ENCODE assay signal across 28 cellular contexts in the genomic region with DNA sequence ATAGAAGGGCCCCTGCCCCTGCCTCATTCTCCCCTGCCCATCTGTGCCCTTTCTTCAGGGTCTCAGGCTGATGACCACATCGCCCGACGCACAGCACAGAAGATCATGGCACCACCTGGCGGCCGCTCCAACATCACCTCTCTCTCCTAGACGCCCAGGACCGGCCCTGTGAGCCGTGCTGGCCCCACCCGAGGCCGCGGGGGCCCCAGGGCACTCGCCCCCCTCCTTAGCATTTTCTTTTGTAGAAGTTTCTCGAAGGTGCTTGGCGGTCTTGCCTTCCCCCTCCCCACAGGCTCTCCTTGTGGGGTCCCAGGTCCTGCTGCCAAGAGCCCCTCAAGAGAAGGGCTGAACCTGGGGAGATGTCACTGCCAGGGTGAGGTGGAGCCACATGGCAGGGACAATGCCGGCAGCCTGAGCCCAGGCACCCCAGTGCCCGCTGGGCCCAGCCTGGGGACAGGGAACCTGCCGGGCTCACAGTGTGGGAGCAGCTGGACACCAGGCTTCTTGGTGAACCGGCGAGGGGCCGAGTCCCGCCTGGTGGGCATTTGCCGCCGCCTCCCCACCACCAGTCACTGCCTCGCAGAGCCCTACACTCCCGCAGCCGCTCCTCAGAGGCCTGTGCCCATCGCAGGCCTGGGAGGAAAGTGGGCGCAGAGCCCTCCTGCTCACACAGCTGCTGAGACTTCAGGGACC. TPM values are rescaled to one million over a fixed set of nuclear protein-coding genes. Genes with fewer than 3 reads are reported as not detected.
DNase-seq lines count a peak whose midpoint lies in the region; ATAC-seq and TF ChIP-seq lines count a peak whose summit lies in the region.
"Had no signal": no experiment of that assay in that cellular context is flagged by ENCODE, and none has a peak within 500 bp of the region (broad histone marks: within the 10 kb centered on the region; RNA-seq: fewer than 3 reads in every experiment).

No MANE protein-coding gene starts in this region.

- intact Hi-C loops in Right ventricle myocardium inferior (cut with DNase I), result no loop called here
- intact Hi-C loops in left ventricle myocardium inferior (cut with micrococcal nuclease), result no loop called here
- intact Hi-C loops in left cardiac atrium (cut with DNase I), result no loop called here
- intact Hi-C loops in esophagus squamous epithelium (cut with DNase I), result no loop called here

- 80% methylated on average over 15 to 16 of the region's 28 CpGs for WGBS in esophagus squamous epithelium, 2 donors

- DNase-seq in Right ventricle myocardium inferior (ENCODE audit: missing footprints) (peak; percentile 45), left ventricle myocardium inferior (no peak), left cardiac atrium (peak; percentile 11), osteoblast (ENCODE audit: insufficient read length, low spot score, missing footprints) (peak; percentile 68), NCI-H1417 (lab: John Stamatoyannopoulos, UW) (no peak), esophagus squamous epithelium (lab: John Stamatoyannopoulos, UW) (no peak), SKM-1 (lab: John Stamatoyannopoulos, UW; ENCODE audit: unreplicated experiment) (no peak)
- DNase-seq: activated CD4-positive, alpha-beta T cell treated with anti-CD3 and anti-CD28 coated beads, Interleukin-2, amount 10 ng/mL, durations not matched to agents 24 days and 14 days; activated CD8-positive, alpha-beta memory T cell treated with anti-CD3 and anti-CD28 coated beads for 24 hours; activated naive CD4-positive, alpha-beta T cell treated with anti-CD3 and anti-CD28 coated beads, Interleukin-2, amount 50 U/mL, for 16 hours; activated T-cell treated with anti-CD3 and anti-CD28 coated beads for 4 hours; amniotic stem cell; CD8-positive, alpha-beta T cell; cerebellar nuclear complex; gastrocnemius medialis; hippocampal formation; left colon; mesenchymal stem cell; NCI-H446 treated with DMSO at 0.1 percent for 48 hours; nephron progenitor cell; NK-92 treated with Interleukin-12 subunit alpha and Interleukin-12 subunit beta, amount 100 ng/mL, for 24 hours; retina; stimulated activated CD4-positive, alpha-beta T cell treated with anti-CD3 and anti-CD28 coated beads, Interleukin-1b, Interleukin-23, amount 100 ng/mL, for 48 hours; T1000 had no signal

- H4K20me1 ChIP-seq in OCI-LY3 (ENCODE audit: insufficient read depth, low read length), result no peaks in the 10 kb centered on the region
- no peaks in the 10 kb centered on the region for H4K20me1 ChIP-seq in osteoblast (ENCODE audit: insufficient read depth, low read length)

- no peak overlapping the region for H3K9ac ChIP-seq in OCI-LY3 (ENCODE audit: low read length)

- no peak overlapping the region for H3K4me3 ChIP-seq in left ventricle myocardium inferior
- no peak overlapping the region for H3K4me3 ChIP-seq in OCI-LY3 (ENCODE audit: low read length)
- H3K4me3 ChIP-seq in osteoblast (ENCODE audit: insufficient read depth, low read length), result no peak overlapping the region
- H3K4me3 ChIP-seq in esophagus squamous epithelium, result no peak overlapping the region
- H3K4me3 ChIP-seq: gastrocnemius medialis, pancreas, smooth muscle cell had no signal

- ATAC-seq in Right ventricle myocardium inferior (no peak), left cardiac atrium (no peak)
- ATAC-seq: CD8-positive, alpha-beta T cell; gastrocnemius medialis; left colon; pancreas had no signal

- H3K27me3 ChIP-seq in left ventricle myocardium inferior (ENCODE audit: low read depth) (no peaks in the 10 kb centered on the region), OCI-LY3 (ENCODE audit: low read depth, low read length) (no peaks in the 10 kb centered on the region), osteoblast (ENCODE audit: insufficient read depth, low read length) (no peaks in the 10 kb centered on the region), esophagus squamous epithelium (no peaks in the 10 kb centered on the region)
- H3K27me3 ChIP-seq: gastrocnemius medialis, pancreas had no signal

- no peaks in the 10 kb centered on the region for H3K9me3 ChIP-seq in left ventricle myocardium inferior (replicated peaks)
- H3K9me3 ChIP-seq in OCI-LY3 (ENCODE audit: insufficient read depth, low read length), result no peaks in the 10 kb centered on the region
- H3K9me3 ChIP-seq in osteoblast (ENCODE audit: low read depth, low read length), result no peaks in the 10 kb centered on the region
- no peaks in the 10 kb centered on the region for H3K9me3 ChIP-seq in esophagus squamous epithelium
- H3K9me3 ChIP-seq: gastrocnemius medialis, pancreas had no signal

- no peak overlapping the region for H3K4me2 ChIP-seq in OCI-LY3 (ENCODE audit: low read length)
- H3K4me2 ChIP-seq in osteoblast (ENCODE audit: insufficient read depth, low read length), result no peak overlapping the region
- H3K4me2 ChIP-seq: smooth muscle cell had no signal

- no peak for TF ChIP-seq POLR2A in esophagus squamous epithelium (IDR thresholded peaks at IDR 0.05)

- H3K27ac ChIP-seq in left ventricle myocardium inferior (replicated peaks) (no peak overlapping the region), OCI-LY3 (ENCODE audit: low read length) (no peak overlapping the region), osteoblast (ENCODE audit: low read depth, low read length) (no peak overlapping the region), esophagus squamous epithelium (no peak overlapping the region)
- H3K27ac ChIP-seq: gastrocnemius medialis, pancreas, VCaP had no signal

- TF ChIP-seq CTCF in left ventricle myocardium inferior (IDR thresholded peaks at IDR 0.05; ENCODE audit: borderline replicate concordance), result no peak
- 0 out of 2 replicates have a peak, but pooled peaks have one; percentile 10 for TF ChIP-seq CTCF in OCI-LY3 (IDR thresholded peaks at IDR 0.05; ENCODE audit: low read depth, low read length)
- TF ChIP-seq CTCF in osteoblast (IDR thresholded peaks at IDR 0.05; ENCODE audit: extremely low read depth, low read depth, low read length), result no peak
- TF ChIP-seq CTCF in esophagus squamous epithelium (IDR thresholded peaks at IDR 0.05), result no peak

- H2AFZ ChIP-seq in OCI-LY3 (ENCODE audit: low read depth, low read length), result no peak overlapping the region
- no peak overlapping the region for H2AFZ ChIP-seq in osteoblast (ENCODE audit: low read length)

- H3K4me1 ChIP-seq in left ventricle myocardium inferior, result peaks cover 22% of the 10 kb centered on the region
- H3K4me1 ChIP-seq in OCI-LY3 (ENCODE audit: low read length), result no peaks in the 10 kb centered on the region
- H3K4me1 ChIP-seq in osteoblast (ENCODE audit: insufficient read depth, low read length), result no peaks in the 10 kb centered on the region
- no peaks in the 10 kb centered on the region for H3K4me1 ChIP-seq in esophagus squamous epithelium
- H3K4me1 ChIP-seq: gastrocnemius medialis, pancreas had no signal

- no peaks in the 10 kb centered on the region for H3K79me2 ChIP-seq in OCI-LY3 (ENCODE audit: low read length)
- no peaks in the 10 kb centered on the region for H3K79me2 ChIP-seq in osteoblast (ENCODE audit: insufficient read depth, low read length)

- peaks cover 29% of the 10 kb centered on the region for H3K36me3 ChIP-seq in left ventricle myocardium inferior
- H3K36me3 ChIP-seq in OCI-LY3 (replicated peaks; ENCODE audit: low read depth, low read length), result no peaks in the 10 kb centered on the region
- no peaks in the 10 kb centered on the region for H3K36me3 ChIP-seq in osteoblast (ENCODE audit: insufficient read depth, low read length)
- H3K36me3 ChIP-seq in esophagus squamous epithelium, result no peaks in the 10 kb centered on the region
- H3K36me3 ChIP-seq: gastrocnemius medialis, pancreas had no signal

RNA-seq across cellular contexts. Expression of a gene that starts 18.2 kb away (rescaled TPM):
- 24.9 TPM for total RNA-seq in Right ventricle myocardium inferior
- total RNA-seq in left ventricle myocardium inferior, result 42.8 TPM
- 1 to 10 TPM; 1.4 to 9.9 TPM for total RNA-seq in left cardiac atrium
- total RNA-seq in osteoblast, result 0.72 and 2.4 TPM in 2 replicates
- 1 to 10 TPM in 1 of 4 donors, under 1 TPM in 1, not detected in 2; 0.95 to 1.6 TPM for total RNA-seq in esophagus squamous epithelium

Comparison
In these comparisons a context has a peak if more than half of its experiments do, and no peak if none do; other contexts are left out.
1. DNase-seq: peak in Right ventricle myocardium inferior (single experiment), left cardiac atrium (single experiment) and osteoblast (single experiment); none in left ventricle myocardium inferior (single experiment), NCI-H1417 (0 of 3), esophagus squamous epithelium (single experiment) and SKM-1 (single experiment).